ENCODE assay signal across 24 cellular contexts in the genomic region with DNA sequence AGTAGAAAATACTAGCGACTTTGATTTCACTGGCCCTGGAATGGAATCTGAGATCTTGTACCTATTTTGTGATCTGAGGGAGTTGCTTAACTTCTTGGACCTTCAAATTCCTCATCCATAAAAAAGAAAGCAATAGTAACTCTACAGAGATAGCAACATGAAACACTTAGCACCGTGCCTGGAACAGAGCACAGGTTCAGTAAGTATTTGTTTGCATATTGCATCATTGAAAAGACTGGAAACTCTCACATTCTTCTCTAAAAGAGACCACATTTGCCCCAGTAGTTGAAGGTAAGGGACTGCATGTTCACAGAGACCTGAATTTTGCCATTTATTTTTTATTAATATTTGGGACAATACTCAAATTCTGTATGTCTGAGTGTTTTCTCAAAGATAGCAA.
"Had no signal": no experiment of that assay in that cellular context is flagged by ENCODE, and none has a peak within 500 bp of the region (broad histone marks: within the 10 kb centered on the region; RNA-seq: fewer than 3 reads in every experiment).

No MANE protein-coding gene starts in this region.

- H3K27me3 ChIP-seq: MG63, SJSA1 had no signal

- H3K4me3 ChIP-seq: K562, MG63, SJSA1, SK-N-MC had no signal

- H3K27ac Mint-ChIP-seq: IgD-negative memory B cell had no signal

- H3K4me2 ChIP-seq: KMS-11 had no signal

- H3K4me3 Mint-ChIP-seq: IgD-negative memory B cell had no signal

- H3K36me3 Mint-ChIP-seq: IgD-negative memory B cell had no signal

- H3K36me3 ChIP-seq: MG63, SJSA1 had no signal

- ATAC-seq: K562 had no signal

- H3K9me3 ChIP-seq: MG63, SJSA1 had no signal

- H3K4me1 Mint-ChIP-seq: IgD-negative memory B cell had no signal

- H3K27ac ChIP-seq: KMS-11, SJSA1, SK-N-MC had no signal

- DNase-seq: MG63; NCI-H1092; NCI-H1105 treated with DMSO at 0.1 percent for 48 hours; NCI-H1417 treated with DMSO at 0.1 percent for 48 hours; NCI-H146; NCI-H1694 treated with DMSO at 0.1 percent for 48 hours; NCI-H1930; NCI-H2081; NCI-H2107; NCI-H2227 treated with DMSO at 0.1 percent for 48 hours; NCI-H446; NCI-H510A; NCI-H524 treated with DMSO at 0.1 percent for 48 hours; NCI-H69; NCI-H774; NK-92 treated with Interleukin-12 subunit alpha and Interleukin-12 subunit beta, amount 100 ng/mL, for 24 hours; Right ventricle myocardium superior; RPMI8226; SIG-M5 had no signal
